In the genomic region with DNA sequence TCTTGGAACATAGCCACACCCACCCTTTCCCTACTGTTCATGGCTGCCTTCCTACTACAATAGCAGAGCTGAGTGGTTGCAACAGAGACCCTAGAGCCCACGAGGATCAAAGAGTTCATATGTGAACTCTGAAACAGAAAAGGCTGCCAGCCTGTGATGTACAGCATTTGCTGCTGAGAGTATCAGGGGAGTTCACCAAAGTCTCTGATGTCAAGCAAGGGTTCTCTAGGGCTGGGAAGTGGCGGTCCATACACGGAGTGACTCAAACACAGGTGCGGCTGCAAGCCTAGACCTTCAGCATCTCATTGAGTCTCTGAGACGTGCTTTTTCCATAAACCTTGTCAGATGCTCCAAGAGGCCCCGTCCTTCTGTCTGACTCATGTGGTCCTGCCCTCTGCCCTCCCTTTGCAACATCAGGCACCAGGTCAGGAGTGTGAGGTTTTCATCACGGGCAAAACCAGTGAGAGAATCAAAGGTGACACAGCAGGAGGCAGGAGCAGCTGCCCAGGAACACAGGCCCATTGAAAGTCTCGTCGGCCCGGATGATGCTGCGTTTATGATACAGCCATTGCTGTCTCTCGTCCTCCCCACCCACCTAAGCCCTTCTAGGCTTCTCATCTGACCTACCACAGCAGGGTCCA, we compare ENCODE assay signal across 1 cellular context.
TF ChIP-seq lines count a peak whose summit lies in the region.

No MANE protein-coding gene starts in this region.

TF ChIP-seq in K562, 482 proteins besides CTCF, POLR2A, EP300 and RAD21 (continued from another document):
- TF ChIP-seq, protein P1, sequence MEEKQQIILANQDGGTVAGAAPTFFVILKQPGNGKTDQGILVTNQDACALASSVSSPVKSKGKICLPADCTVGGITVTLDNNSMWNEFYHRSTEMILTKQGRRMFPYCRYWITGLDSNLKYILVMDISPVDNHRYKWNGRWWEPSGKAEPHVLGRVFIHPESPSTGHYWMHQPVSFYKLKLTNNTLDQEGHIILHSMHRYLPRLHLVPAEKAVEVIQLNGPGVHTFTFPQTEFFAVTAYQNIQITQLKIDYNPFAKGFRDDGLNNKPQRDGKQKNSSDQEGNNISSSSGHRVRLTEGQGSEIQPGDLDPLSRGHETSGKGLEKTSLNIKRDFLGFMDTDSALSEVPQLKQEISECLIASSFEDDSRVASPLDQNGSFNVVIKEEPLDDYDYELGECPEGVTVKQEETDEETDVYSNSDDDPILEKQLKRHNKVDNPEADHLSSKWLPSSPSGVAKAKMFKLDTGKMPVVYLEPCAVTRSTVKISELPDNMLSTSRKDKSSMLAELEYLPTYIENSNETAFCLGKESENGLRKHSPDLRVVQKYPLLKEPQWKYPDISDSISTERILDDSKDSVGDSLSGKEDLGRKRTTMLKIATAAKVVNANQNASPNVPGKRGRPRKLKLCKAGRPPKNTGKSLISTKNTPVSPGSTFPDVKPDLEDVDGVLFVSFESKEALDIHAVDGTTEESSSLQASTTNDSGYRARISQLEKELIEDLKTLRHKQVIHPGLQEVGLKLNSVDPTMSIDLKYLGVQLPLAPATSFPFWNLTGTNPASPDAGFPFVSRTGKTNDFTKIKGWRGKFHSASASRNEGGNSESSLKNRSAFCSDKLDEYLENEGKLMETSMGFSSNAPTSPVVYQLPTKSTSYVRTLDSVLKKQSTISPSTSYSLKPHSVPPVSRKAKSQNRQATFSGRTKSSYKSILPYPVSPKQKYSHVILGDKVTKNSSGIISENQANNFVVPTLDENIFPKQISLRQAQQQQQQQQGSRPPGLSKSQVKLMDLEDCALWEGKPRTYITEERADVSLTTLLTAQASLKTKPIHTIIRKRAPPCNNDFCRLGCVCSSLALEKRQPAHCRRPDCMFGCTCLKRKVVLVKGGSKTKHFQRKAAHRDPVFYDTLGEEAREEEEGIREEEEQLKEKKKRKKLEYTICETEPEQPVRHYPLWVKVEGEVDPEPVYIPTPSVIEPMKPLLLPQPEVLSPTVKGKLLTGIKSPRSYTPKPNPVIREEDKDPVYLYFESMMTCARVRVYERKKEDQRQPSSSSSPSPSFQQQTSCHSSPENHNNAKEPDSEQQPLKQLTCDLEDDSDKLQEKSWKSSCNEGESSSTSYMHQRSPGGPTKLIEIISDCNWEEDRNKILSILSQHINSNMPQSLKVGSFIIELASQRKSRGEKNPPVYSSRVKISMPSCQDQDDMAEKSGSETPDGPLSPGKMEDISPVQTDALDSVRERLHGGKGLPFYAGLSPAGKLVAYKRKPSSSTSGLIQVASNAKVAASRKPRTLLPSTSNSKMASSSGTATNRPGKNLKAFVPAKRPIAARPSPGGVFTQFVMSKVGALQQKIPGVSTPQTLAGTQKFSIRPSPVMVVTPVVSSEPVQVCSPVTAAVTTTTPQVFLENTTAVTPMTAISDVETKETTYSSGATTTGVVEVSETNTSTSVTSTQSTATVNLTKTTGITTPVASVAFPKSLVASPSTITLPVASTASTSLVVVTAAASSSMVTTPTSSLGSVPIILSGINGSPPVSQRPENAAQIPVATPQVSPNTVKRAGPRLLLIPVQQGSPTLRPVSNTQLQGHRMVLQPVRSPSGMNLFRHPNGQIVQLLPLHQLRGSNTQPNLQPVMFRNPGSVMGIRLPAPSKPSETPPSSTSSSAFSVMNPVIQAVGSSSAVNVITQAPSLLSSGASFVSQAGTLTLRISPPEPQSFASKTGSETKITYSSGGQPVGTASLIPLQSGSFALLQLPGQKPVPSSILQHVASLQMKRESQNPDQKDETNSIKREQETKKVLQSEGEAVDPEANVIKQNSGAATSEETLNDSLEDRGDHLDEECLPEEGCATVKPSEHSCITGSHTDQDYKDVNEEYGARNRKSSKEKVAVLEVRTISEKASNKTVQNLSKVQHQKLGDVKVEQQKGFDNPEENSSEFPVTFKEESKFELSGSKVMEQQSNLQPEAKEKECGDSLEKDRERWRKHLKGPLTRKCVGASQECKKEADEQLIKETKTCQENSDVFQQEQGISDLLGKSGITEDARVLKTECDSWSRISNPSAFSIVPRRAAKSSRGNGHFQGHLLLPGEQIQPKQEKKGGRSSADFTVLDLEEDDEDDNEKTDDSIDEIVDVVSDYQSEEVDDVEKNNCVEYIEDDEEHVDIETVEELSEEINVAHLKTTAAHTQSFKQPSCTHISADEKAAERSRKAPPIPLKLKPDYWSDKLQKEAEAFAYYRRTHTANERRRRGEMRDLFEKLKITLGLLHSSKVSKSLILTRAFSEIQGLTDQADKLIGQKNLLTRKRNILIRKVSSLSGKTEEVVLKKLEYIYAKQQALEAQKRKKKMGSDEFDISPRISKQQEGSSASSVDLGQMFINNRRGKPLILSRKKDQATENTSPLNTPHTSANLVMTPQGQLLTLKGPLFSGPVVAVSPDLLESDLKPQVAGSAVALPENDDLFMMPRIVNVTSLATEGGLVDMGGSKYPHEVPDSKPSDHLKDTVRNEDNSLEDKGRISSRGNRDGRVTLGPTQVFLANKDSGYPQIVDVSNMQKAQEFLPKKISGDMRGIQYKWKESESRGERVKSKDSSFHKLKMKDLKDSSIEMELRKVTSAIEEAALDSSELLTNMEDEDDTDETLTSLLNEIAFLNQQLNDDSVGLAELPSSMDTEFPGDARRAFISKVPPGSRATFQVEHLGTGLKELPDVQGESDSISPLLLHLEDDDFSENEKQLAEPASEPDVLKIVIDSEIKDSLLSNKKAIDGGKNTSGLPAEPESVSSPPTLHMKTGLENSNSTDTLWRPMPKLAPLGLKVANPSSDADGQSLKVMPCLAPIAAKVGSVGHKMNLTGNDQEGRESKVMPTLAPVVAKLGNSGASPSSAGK (IDR thresholded peaks at IDR 0.05) = no peak; the same call in 1 of the 2 replicates
- TF ChIP-seq CEBPG (CRISPR knock-in tag; IDR thresholded peaks at IDR 0.05) (no peak), CEBPG (tag; conservative IDR thresholded peaks at IDR 0.05 in 1 of 2, IDR thresholded peaks at IDR 0.05 in 1 of 2) (peak in 1 of 2 experiments; percentile 32; a peak in 1 of 4 replicates), ZNF586 (CRISPR knock-in tag; conservative IDR thresholded peaks at IDR 0.05) (no peak), BMI1 (IDR thresholded peaks at IDR 0.05; ENCODE audit: low read length) (no peak), THRAP3 (IDR thresholded peaks at IDR 0.05; ENCODE audit: borderline replicate concordance) (no peak), CBX5 (IDR thresholded peaks at IDR 0.05; ENCODE audit: borderline replicate concordance, low read depth) (no peak), FOSL1 (tag; conservative IDR thresholded peaks at IDR 0.05) (peak; percentile 92), SNIP1 (IDR thresholded peaks at IDR 0.05; ENCODE audit: low read depth) (no peak), KAT2B (IDR thresholded peaks at IDR 0.05; ENCODE audit: low read depth, low read length) (no peak), TBL1XR1 (IDR thresholded peaks at IDR 0.05; ENCODE audit: low read length in 2 of 2) (no peak), CREB1 (IDR thresholded peaks at IDR 0.05) (0 out of 2 replicates have a peak, but pooled peaks have one; percentile 5), CREB1 (CRISPR knock-in tag; IDR thresholded peaks at IDR 0.05) (no peak), SMC3 (conservative IDR thresholded peaks at IDR 0.05; ENCODE audit: insufficient read depth, low read depth, low read length) (no peak), NR2C2 (CRISPR knock-in tag; IDR thresholded peaks at IDR 0.05) (peak; percentile 37; the same call in 1 of the 2 replicates), NR2C2 (tag; IDR thresholded peaks at IDR 0.05) (peak; percentile 9; the same call in 1 of the 2 replicates), MCM5 (IDR thresholded peaks at IDR 0.05; ENCODE audit: low read depth) (no peak), FOXK1 (CRISPR knock-in tag; IDR thresholded peaks at IDR 0.05; ENCODE audit: borderline replicate concordance) (no peak), SRSF7 (optimal IDR thresholded peaks at IDR 0.05; ENCODE audit: low read depth, low read length) (no peak), RBM39 (optimal IDR thresholded peaks at IDR 0.05; ENCODE audit: low read depth, low read length) (no peak), ZNF23 (CRISPR knock-in tag; IDR thresholded peaks at IDR 0.05) (no peak), RBFOX2 (IDR thresholded peaks at IDR 0.05; ENCODE audit: low read depth, low read length) (no peak), ZNF778 (CRISPR knock-in tag; IDR thresholded peaks at IDR 0.05) (no peak), FIP1L1 (IDR thresholded peaks at IDR 0.05; ENCODE audit: low read depth, low read length, poor library complexity, severe bottlenecking) (no peak), NR1H2 (CRISPR knock-in tag; IDR thresholded peaks at IDR 0.05) (no peak), L3MBTL2 (IDR thresholded peaks at IDR 0.05) (peak; percentile 4; the same call in 1 of the 2 replicates), ARHGAP35 (IDR thresholded peaks at IDR 0.05; ENCODE audit: partially characterized antibody) (no peak), KAT7 (CRISPR knock-in tag; IDR thresholded peaks at IDR 0.05; ENCODE audit: borderline replicate concordance) (peak; percentile 33; the same call in 1 of the 2 replicates)
- TF ChIP-seq, protein P2, sequence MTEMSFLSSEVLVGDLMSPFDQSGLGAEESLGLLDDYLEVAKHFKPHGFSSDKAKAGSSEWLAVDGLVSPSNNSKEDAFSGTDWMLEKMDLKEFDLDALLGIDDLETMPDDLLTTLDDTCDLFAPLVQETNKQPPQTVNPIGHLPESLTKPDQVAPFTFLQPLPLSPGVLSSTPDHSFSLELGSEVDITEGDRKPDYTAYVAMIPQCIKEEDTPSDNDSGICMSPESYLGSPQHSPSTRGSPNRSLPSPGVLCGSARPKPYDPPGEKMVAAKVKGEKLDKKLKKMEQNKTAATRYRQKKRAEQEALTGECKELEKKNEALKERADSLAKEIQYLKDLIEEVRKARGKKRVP (CRISPR knock-in tag; IDR thresholded peaks at IDR 0.05) = no peak
- TF ChIP-seq, protein P3, sequence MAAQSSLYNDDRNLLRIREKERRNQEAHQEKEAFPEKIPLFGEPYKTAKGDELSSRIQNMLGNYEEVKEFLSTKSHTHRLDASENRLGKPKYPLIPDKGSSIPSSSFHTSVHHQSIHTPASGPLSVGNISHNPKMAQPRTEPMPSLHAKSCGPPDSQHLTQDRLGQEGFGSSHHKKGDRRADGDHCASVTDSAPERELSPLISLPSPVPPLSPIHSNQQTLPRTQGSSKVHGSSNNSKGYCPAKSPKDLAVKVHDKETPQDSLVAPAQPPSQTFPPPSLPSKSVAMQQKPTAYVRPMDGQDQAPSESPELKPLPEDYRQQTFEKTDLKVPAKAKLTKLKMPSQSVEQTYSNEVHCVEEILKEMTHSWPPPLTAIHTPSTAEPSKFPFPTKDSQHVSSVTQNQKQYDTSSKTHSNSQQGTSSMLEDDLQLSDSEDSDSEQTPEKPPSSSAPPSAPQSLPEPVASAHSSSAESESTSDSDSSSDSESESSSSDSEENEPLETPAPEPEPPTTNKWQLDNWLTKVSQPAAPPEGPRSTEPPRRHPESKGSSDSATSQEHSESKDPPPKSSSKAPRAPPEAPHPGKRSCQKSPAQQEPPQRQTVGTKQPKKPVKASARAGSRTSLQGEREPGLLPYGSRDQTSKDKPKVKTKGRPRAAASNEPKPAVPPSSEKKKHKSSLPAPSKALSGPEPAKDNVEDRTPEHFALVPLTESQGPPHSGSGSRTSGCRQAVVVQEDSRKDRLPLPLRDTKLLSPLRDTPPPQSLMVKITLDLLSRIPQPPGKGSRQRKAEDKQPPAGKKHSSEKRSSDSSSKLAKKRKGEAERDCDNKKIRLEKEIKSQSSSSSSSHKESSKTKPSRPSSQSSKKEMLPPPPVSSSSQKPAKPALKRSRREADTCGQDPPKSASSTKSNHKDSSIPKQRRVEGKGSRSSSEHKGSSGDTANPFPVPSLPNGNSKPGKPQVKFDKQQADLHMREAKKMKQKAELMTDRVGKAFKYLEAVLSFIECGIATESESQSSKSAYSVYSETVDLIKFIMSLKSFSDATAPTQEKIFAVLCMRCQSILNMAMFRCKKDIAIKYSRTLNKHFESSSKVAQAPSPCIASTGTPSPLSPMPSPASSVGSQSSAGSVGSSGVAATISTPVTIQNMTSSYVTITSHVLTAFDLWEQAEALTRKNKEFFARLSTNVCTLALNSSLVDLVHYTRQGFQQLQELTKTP (IDR thresholded peaks at IDR 0.05; ENCODE audit: low read depth in 1 of 2, partially characterized antibody in 2 of 2) = no peak
- TF ChIP-seq, protein P4, sequence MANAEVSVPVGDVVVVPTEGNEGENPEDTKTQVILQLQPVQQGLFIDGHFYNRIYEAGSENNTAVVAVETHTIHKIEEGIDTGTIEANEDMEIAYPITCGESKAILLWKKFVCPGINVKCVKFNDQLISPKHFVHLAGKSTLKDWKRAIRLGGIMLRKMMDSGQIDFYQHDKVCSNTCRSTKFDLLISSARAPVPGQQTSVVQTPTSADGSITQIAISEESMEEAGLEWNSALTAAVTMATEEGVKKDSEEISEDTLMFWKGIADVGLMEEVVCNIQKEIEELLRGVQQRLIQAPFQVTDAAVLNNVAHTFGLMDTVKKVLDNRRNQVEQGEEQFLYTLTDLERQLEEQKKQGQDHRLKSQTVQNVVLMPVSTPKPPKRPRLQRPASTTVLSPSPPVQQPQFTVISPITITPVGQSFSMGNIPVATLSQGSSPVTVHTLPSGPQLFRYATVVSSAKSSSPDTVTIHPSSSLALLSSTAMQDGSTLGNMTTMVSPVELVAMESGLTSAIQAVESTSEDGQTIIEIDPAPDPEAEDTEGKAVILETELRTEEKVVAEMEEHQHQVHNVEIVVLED (CRISPR knock-in tag; IDR thresholded peaks at IDR 0.05) = no peak
- TF ChIP-seq, protein P5, sequence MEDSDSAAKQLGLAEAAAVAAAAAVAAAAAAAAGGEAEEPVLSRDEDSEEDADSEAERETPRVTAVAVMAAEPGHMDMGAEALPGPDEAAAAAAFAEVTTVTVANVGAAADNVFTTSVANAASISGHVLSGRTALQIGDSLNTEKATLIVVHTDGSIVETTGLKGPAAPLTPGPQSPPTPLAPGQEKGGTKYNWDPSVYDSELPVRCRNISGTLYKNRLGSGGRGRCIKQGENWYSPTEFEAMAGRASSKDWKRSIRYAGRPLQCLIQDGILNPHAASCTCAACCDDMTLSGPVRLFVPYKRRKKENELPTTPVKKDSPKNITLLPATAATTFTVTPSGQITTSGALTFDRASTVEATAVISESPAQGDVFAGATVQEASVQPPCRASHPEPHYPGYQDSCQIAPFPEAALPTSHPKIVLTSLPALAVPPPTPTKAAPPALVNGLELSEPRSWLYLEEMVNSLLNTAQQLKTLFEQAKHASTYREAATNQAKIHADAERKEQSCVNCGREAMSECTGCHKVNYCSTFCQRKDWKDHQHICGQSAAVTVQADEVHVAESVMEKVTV (CRISPR knock-in tag; IDR thresholded peaks at IDR 0.05) = no peak
- TF ChIP-seq, protein P6, sequence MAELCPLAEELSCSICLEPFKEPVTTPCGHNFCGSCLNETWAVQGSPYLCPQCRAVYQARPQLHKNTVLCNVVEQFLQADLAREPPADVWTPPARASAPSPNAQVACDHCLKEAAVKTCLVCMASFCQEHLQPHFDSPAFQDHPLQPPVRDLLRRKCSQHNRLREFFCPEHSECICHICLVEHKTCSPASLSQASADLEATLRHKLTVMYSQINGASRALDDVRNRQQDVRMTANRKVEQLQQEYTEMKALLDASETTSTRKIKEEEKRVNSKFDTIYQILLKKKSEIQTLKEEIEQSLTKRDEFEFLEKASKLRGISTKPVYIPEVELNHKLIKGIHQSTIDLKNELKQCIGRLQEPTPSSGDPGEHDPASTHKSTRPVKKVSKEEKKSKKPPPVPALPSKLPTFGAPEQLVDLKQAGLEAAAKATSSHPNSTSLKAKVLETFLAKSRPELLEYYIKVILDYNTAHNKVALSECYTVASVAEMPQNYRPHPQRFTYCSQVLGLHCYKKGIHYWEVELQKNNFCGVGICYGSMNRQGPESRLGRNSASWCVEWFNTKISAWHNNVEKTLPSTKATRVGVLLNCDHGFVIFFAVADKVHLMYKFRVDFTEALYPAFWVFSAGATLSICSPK (IDR thresholded peaks at IDR 0.05; ENCODE audit: borderline replicate concordance) = no peak
